In genomic region chr2:60549250-60550150, GRCh38 we compare ENCODE assay signal across 1 cellular context.
TF ChIP-seq lines count a peak whose summit lies in the region.

No MANE protein-coding gene starts in this region.

TF ChIP-seq in GM12878, 131 proteins besides CTCF, POLR2A, EP300 and RAD21 (continued from another document):
- TF ChIP-seq, protein P1, sequence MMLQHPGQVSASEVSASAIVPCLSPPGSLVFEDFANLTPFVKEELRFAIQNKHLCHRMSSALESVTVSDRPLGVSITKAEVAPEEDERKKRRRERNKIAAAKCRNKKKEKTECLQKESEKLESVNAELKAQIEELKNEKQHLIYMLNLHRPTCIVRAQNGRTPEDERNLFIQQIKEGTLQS (IDR thresholded peaks at IDR 0.05; ENCODE audit: borderline replicate concordance, extremely low read depth, low read depth, low read length): no peak
- no peak for TF ChIP-seq HCFC1 (IDR thresholded peaks at IDR 0.05; ENCODE audit: low read length)
- no peak for TF ChIP-seq SUPT20H (IDR thresholded peaks at IDR 0.05; ENCODE audit: borderline replicate concordance, control insufficient read depth, low read depth, low read length)
- no peak for TF ChIP-seq WRNIP1 (IDR thresholded peaks at IDR 0.05; ENCODE audit: borderline replicate concordance, low read depth, low read length)
- TF ChIP-seq, protein P2, sequence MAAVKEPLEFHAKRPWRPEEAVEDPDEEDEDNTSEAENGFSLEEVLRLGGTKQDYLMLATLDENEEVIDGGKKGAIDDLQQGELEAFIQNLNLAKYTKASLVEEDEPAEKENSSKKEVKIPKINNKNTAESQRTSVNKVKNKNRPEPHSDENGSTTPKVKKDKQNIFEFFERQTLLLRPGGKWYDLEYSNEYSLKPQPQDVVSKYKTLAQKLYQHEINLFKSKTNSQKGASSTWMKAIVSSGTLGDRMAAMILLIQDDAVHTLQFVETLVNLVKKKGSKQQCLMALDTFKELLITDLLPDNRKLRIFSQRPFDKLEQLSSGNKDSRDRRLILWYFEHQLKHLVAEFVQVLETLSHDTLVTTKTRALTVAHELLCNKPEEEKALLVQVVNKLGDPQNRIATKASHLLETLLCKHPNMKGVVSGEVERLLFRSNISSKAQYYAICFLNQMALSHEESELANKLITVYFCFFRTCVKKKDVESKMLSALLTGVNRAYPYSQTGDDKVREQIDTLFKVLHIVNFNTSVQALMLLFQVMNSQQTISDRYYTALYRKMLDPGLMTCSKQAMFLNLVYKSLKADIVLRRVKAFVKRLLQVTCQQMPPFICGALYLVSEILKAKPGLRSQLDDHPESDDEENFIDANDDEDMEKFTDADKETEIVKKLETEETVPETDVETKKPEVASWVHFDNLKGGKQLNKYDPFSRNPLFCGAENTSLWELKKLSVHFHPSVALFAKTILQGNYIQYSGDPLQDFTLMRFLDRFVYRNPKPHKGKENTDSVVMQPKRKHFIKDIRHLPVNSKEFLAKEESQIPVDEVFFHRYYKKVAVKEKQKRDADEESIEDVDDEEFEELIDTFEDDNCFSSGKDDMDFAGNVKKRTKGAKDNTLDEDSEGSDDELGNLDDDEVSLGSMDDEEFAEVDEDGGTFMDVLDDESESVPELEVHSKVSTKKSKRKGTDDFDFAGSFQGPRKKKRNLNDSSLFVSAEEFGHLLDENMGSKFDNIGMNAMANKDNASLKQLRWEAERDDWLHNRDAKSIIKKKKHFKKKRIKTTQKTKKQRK (IDR thresholded peaks at IDR 0.05; ENCODE audit: low read depth, low read length): no peak
- TF ChIP-seq, protein P3, sequence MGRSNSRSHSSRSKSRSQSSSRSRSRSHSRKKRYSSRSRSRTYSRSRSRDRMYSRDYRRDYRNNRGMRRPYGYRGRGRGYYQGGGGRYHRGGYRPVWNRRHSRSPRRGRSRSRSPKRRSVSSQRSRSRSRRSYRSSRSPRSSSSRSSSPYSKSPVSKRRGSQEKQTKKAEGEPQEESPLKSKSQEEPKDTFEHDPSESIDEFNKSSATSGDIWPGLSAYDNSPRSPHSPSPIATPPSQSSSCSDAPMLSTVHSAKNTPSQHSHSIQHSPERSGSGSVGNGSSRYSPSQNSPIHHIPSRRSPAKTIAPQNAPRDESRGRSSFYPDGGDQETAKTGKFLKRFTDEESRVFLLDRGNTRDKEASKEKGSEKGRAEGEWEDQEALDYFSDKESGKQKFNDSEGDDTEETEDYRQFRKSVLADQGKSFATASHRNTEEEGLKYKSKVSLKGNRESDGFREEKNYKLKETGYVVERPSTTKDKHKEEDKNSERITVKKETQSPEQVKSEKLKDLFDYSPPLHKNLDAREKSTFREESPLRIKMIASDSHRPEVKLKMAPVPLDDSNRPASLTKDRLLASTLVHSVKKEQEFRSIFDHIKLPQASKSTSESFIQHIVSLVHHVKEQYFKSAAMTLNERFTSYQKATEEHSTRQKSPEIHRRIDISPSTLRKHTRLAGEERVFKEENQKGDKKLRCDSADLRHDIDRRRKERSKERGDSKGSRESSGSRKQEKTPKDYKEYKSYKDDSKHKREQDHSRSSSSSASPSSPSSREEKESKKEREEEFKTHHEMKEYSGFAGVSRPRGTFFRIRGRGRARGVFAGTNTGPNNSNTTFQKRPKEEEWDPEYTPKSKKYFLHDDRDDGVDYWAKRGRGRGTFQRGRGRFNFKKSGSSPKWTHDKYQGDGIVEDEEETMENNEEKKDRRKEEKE (IDR thresholded peaks at IDR 0.05): no peak
- TF ChIP-seq ZBTB40 (IDR thresholded peaks at IDR 0.05; ENCODE audit: borderline replicate concordance): no peak
- TF ChIP-seq MEF2B (IDR thresholded peaks at IDR 0.05; ENCODE audit: partially characterized antibody, poor library complexity, severe bottlenecking): no peak
- TF ChIP-seq, protein P4, sequence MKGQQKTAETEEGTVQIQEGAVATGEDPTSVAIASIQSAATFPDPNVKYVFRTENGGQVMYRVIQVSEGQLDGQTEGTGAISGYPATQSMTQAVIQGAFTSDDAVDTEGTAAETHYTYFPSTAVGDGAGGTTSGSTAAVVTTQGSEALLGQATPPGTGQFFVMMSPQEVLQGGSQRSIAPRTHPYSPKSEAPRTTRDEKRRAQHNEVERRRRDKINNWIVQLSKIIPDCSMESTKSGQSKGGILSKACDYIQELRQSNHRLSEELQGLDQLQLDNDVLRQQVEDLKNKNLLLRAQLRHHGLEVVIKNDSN (IDR thresholded peaks at IDR 0.05; ENCODE audit: borderline replicate concordance, extremely low read length, insufficient read depth, low read depth, low read length): peak; percentile 35
- no peak for TF ChIP-seq MYB (IDR thresholded peaks at IDR 0.05; ENCODE audit: borderline replicate concordance, low read depth, low read length)
- TF ChIP-seq ZSCAN29 (IDR thresholded peaks at IDR 0.05): no peak
- no peak for TF ChIP-seq TBL1XR1 (IDR thresholded peaks at IDR 0.05; ENCODE audit: low read depth, low read length)
- no peak for TF ChIP-seq NFIC (IDR thresholded peaks at IDR 0.05; ENCODE audit: low read depth, low read length)
- peak; percentile 31; the same call in 1 of the 2 replicates for TF ChIP-seq RUNX3 (IDR thresholded peaks at IDR 0.05; ENCODE audit: low read length)
- TF ChIP-seq, protein P5, sequence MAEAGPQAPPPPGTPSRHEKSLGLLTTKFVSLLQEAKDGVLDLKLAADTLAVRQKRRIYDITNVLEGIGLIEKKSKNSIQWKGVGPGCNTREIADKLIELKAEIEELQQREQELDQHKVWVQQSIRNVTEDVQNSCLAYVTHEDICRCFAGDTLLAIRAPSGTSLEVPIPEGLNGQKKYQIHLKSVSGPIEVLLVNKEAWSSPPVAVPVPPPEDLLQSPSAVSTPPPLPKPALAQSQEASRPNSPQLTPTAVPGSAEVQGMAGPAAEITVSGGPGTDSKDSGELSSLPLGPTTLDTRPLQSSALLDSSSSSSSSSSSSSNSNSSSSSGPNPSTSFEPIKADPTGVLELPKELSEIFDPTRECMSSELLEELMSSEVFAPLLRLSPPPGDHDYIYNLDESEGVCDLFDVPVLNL (IDR thresholded peaks at IDR 0.05; ENCODE audit: low read depth, low read length): no peak
- TF ChIP-seq, protein P6, sequence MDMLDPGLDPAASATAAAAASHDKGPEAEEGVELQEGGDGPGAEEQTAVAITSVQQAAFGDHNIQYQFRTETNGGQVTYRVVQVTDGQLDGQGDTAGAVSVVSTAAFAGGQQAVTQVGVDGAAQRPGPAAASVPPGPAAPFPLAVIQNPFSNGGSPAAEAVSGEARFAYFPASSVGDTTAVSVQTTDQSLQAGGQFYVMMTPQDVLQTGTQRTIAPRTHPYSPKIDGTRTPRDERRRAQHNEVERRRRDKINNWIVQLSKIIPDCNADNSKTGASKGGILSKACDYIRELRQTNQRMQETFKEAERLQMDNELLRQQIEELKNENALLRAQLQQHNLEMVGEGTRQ (IDR thresholded peaks at IDR 0.05; ENCODE audit: borderline replicate concordance, low read depth, low read length): no peak
- TF ChIP-seq RFX5 (IDR thresholded peaks at IDR 0.05; ENCODE audit: low read depth, low read length): no peak
